Comparison of ENCODE assay signal across 8 cellular contexts in the genomic region with DNA sequence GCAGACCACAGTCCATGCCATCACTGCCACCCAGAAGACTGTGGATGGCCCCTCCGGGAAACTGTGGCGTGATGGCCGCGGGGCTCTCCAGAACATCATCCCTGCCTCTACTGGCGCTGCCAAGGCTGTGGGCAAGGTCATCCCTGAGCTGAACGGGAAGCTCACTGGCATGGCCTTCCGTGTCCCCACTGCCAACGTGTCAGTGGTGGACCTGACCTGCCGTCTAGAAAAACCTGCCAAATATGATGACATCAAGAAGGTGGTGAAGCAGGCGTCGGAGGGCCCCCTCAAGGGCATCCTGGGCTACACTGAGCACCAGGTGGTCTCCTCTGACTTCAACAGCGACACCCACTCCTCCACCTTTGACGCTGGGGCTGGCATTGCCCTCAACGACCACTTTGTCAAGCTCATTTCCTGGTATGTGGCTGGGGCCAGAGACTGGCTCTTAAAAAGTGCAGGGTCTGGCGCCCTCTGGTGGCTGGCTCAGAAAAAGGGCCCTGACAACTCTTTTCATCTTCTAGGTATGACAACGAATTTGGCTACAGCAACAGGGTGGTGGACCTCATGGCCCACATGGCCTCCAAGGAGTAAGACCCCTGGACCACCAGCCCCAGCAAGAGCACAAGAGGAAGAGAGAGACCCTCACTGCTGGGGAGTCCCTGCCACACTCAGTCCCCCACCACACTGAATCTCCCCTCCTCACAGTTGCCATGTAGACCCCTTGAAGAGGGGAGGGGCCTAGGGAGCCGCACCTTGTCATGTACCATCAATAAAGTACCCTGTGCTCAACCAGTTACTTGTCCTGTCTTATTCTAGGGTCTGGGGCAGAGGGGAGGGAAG. TPM values are rescaled to one million over a fixed set of nuclear protein-coding genes. Genes with fewer than 3 reads are reported as not detected.
A peak's percentile ranks its signal among the peaks of the same experiment; 100 is the strongest.
DNase-seq lines count a peak whose midpoint lies in the region; ATAC-seq and TF ChIP-seq lines count a peak whose summit lies in the region.
"Not testable (repeated sequence)": the region's sequence is repeated elsewhere in the genome, so short reads cannot be mapped to it uniquely, and the experiment has no call there.

No MANE protein-coding gene starts in this region.

- H3K9me3 Mint-ChIP-seq in Caco-2 (ENCODE audit: unreplicated experiment); stimulated activated naive B cell treated with anti-CD40 and anti-IgM and Interleukin-4, amounts not matched to agents 10 μg/mL and 1 μg/mL and 100 μg/mL, for 72 hours: not testable (repeated sequence)

- peak; percentile 87 to 88 for DNase-seq in Caco-2
- peak; percentile 84 for DNase-seq in NCI-H69 (lab: John Stamatoyannopoulos, UW)
- peak; percentile 69 to 94 (median 84) for DNase-seq in head of caudate nucleus
- DNase-seq in nucleus accumbens (lab: John Stamatoyannopoulos, UW): peak in 50 of 56 donors; percentile 24 to 88 (median 56)
- DNase-seq in stimulated activated naive B cell treated with anti-CD40 and anti-IgM and Interleukin-4, amounts not matched to agents 10 μg/mL and 1 μg/mL and 100 μg/mL, for 72 hours: peak; percentile 60

- ATAC-seq in stimulated activated naive B cell treated with anti-CD40 and anti-IgM and Interleukin-4, amounts not matched to agents 10 μg/mL and 1 μg/mL and 100 μg/mL, for 72 hours (replicated peaks): not testable (repeated sequence)

- CTCF ChIA-PET in Caco-2 (lab: Charles Lee): interaction anchor here (0.5 to 2.5 kb wide), 38 partner anchors 9 to 547 kb away, joined by 3 to 19 read pairs (median 5); partner anchors contain the start of genes COPS7A, MRPL51, NOP2 and TAPBPL

- H3K27ac ChIP-seq in HUES48 (ENCODE audit: low read depth, low read length) (peak overlapping the region; percentile 98), angular gyrus (ENCODE audit: low read depth, low read length) (peak overlapping the region; percentile 46)

- peaks cover 88% of the 10 kb centered on the region for H3K36me3 Mint-ChIP-seq in Caco-2 (ENCODE audit: insufficient read depth, unreplicated experiment)
- H3K36me3 Mint-ChIP-seq in stimulated activated naive B cell treated with anti-CD40 and anti-IgM and Interleukin-4, amounts not matched to agents 10 μg/mL and 1 μg/mL and 100 μg/mL, for 72 hours: peaks cover 54 to 61% of the 10 kb centered on the region in 2 donors

- peak overlapping the region; percentile 65 for H3K4me3 Mint-ChIP-seq in Caco-2 (ENCODE audit: unreplicated experiment)
- H3K4me3 Mint-ChIP-seq in stimulated activated naive B cell treated with anti-CD40 and anti-IgM and Interleukin-4, amounts not matched to agents 10 μg/mL and 1 μg/mL and 100 μg/mL, for 72 hours: peak overlapping the region; percentile 8 to 67

- H3K27me3 Mint-ChIP-seq in Caco-2 (ENCODE audit: insufficient read depth, unreplicated experiment); stimulated activated naive B cell treated with anti-CD40 and anti-IgM and Interleukin-4, amounts not matched to agents 10 μg/mL and 1 μg/mL and 100 μg/mL, for 72 hours: not testable (repeated sequence)

- intact Hi-C loops in Caco-2 (cut with micrococcal nuclease; ENCODE audit: unreplicated experiment) (loop anchor here (1.0 kb wide), 1 partner anchor 114 kb away; no protein-coding TSS in a partner anchor), head of caudate nucleus (cut with DNase I) (loop anchor here (5.0 kb wide), 1 partner anchor 115 kb away; no protein-coding TSS in a partner anchor)

- H3K4me1 ChIP-seq in Caco-2: peaks cover 28% of the 10 kb centered on the region
- peaks cover 15% of the 10 kb centered on the region for H3K4me1 ChIP-seq in HUES48 (ENCODE audit: control insufficient read depth, insufficient read depth, low read length)

- H3K27me3 ChIP-seq in Caco-2 (replicated peaks; ENCODE audit: control insufficient read depth, insufficient read depth, low read length); HUES48 (ENCODE audit: control insufficient read depth, insufficient read depth, low read length): not testable (repeated sequence)

- POLR2A ChIA-PET in Caco-2 (lab: Charles Lee): interaction anchor here (0.5 to 1.4 kb wide), 6 partner anchors 9 to 209 kb away, joined by 3 to 8 read pairs (median 4); partner anchors contain the start of genes MRPL51 and ZNF384

- not testable (repeated sequence) for H3K9ac ChIP-seq in HUES48 (ENCODE audit: low read depth, low read length)

- TSS peak; percentile 56 for BruUV-seq in Caco-2 (replicated peaks; lab: Mats Ljungman, UMichigan)

- peaks cover 16% of the 10 kb centered on the region for H3K36me3 ChIP-seq in Caco-2 (ENCODE audit: control insufficient read depth, insufficient read depth, low read length)
- H3K36me3 ChIP-seq in HUES48 (ENCODE audit: control insufficient read depth, insufficient read depth, low read length): peaks cover 46% of the 10 kb centered on the region

- H3K4me1 Mint-ChIP-seq in Caco-2 (ENCODE audit: low read depth, unreplicated experiment): peaks cover 43% of the 10 kb centered on the region
- peaks cover 34 to 70% of the 10 kb centered on the region in 2 donors for H3K4me1 Mint-ChIP-seq in stimulated activated naive B cell treated with anti-CD40 and anti-IgM and Interleukin-4, amounts not matched to agents 10 μg/mL and 1 μg/mL and 100 μg/mL, for 72 hours

- peak overlapping the region; percentile 97 for H3K27ac Mint-ChIP-seq in Caco-2 (ENCODE audit: unreplicated experiment)
- peak overlapping the region; percentile 93 for H3K27ac Mint-ChIP-seq in stimulated activated naive B cell treated with anti-CD40 and anti-IgM and Interleukin-4, amounts not matched to agents 10 μg/mL and 1 μg/mL and 100 μg/mL, for 72 hours

- H3K9me3 ChIP-seq in Caco-2; HUES48 (ENCODE audit: control insufficient read depth, insufficient read depth, low read length): not testable (repeated sequence)

- TF ChIP-seq CTCF in Caco-2 (IDR thresholded peaks at IDR 0.05; ENCODE audit: insufficient read depth in 1 of 2, low read depth in 1 of 2, low read length in 1 of 2, severe bottlenecking in 1 of 2, unreplicated experiment in 1 of 2) (peak; percentile 91 to 97), WI38 (IDR thresholded peaks at IDR 0.05; ENCODE audit: low read depth, low read length) (peak; percentile 70)

- H3K4me3 ChIP-seq in Caco-2 (ENCODE audit: low read depth, low read length): not testable (repeated sequence)
- H3K4me3 ChIP-seq in HUES48 (ENCODE audit: low read depth, low read length) (0 out of 2 replicates have a peak overlapping the region, but pooled peaks have one; percentile 82), WI38 (ENCODE audit: low read depth, low read length) (peak overlapping the region; percentile 99)

RNA-seq across cellular contexts. Expression of gene GAPDH, which starts 3.5 kb away (rescaled TPM):
- 4,975 and 5,337 TPM in 2 replicates for total RNA-seq in Caco-2 (2022)

RNA-seq across cellular contexts. Expression of gene IFFO1, which starts 18.0 kb away (rescaled TPM):
- total RNA-seq in Caco-2 (2022): 0.48 and 0.53 TPM in 2 replicates

RNA-seq across cellular contexts. Expression of gene NOP2, which starts 30.3 kb away (rescaled TPM):
- total RNA-seq in Caco-2 (2022): 145 and 157 TPM in 2 replicates

RNA-seq across cellular contexts. Expression of gene NCAPD2, which starts 43.9 kb away (rescaled TPM):
- 204 and 218 TPM in 2 replicates for total RNA-seq in Caco-2 (2022)

RNA-seq across cellular contexts. Expression of gene MRPL51, which starts 44.7 kb away (rescaled TPM):
- 448 and 456 TPM in 2 replicates for total RNA-seq in Caco-2 (2022)
